8 cellular contexts compared by ENCODE assay signal in the genomic region with DNA sequence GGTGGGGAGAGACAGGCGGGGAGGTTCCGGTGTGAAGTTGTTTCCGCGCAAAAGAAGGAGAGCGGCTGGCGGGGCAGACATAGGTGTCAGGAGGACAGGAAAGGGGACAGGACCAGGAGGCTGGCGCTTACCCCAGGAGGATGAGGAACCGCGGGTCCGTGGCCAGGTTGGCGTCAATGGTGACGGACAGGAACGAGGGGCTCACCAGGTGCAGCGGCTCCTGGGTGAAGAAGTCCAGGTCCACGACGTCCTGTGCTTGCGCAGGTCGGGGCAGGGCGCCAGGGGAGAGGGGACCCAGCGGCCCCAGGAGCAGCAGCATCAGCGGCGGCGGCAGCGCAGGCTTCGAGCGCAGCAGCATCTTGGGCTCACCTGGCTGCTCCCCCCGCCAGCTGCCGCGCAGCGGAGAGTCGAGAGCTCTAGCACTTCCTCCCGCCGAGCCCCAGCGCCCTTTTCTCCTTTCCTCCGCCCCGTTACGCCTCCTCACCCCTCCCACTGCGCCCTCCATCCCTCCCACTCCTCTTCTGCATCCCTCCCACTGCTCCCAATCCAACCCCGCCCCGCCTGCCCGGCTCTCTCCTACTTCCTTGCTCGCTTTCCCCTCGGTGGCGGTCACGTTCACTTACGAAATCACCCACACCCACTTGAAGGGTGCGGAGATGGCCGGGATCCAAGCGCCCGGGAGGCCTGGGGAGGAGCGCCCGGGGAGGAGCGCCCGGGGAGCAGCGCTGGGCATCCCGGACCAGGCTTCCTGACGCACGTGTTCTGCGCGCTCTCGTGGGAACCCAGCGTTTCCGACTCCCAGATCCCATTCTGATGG. TPM values are rescaled to one million over a fixed set of nuclear protein-coding genes. Genes with fewer than 3 reads are reported as not detected.
DNase-seq lines count a peak whose midpoint lies in the region; TF ChIP-seq lines count a peak whose summit lies in the region.

A gene (minus strand): TSS at position 424 of the 817 bp plus-strand sequence. CDS start 66 bp downstream, at position 358.

- no peaks in the 10 kb centered on the region for H3K9me3 ChIP-seq in ES-I3 (ENCODE audit: control insufficient read depth, insufficient read depth, low read length)
- H3K9me3 ChIP-seq in adrenal gland (replicated peaks in 1 of 3) = no peaks in the 10 kb centered on the region
- H3K9me3 ChIP-seq in hepatocyte (ENCODE audit: low read depth) = no peaks in the 10 kb centered on the region

- H3K4me1 ChIP-seq in ES-I3 (ENCODE audit: insufficient read depth, low read length) (no peaks in the 10 kb centered on the region), adrenal gland (replicated peaks in 1 of 2) (peaks cover 0 to 15% of the 10 kb centered on the region in 2 donors), hepatocyte (ENCODE audit: insufficient read depth) (peaks cover 4% of the 10 kb centered on the region)

- TF ChIP-seq POLR2A in adrenal gland (IDR thresholded peaks at IDR 0.05) = peak in 1 of 2 donors; percentile 30

- WGBS in adrenal gland, 4 donors = 1 to 2% (median 2%) methylated on average over 34 to 63 of the region's 63 CpGs
- 2% methylated on average over 40 of the region's 63 CpGs for WGBS in hepatocyte (ENCODE audit: low lambda C conversion rate, missing lambda C conversion rate)

- H3K9ac ChIP-seq in ES-I3 (ENCODE audit: low read depth, low read length) = peak within 1 kb of the TSS; percentile 64

- no peaks in the 10 kb centered on the region for H3K79me2 ChIP-seq in hepatocyte

- TF ChIP-seq CTCF in HFF-Myc (IDR thresholded peaks at IDR 0.05; ENCODE audit: low read depth, low read length, missing control alignments) = no peak
- no peak for TF ChIP-seq CTCF in adrenal gland (IDR thresholded peaks at IDR 0.05)
- no peak for TF ChIP-seq CTCF in hepatocyte (IDR thresholded peaks at IDR 0.05; ENCODE audit: poor library complexity)
- TF ChIP-seq CTCF in retinal pigment epithelial cell (conservative IDR thresholded peaks at IDR 0.05; ENCODE audit: low read depth, low read length) = no peak

- intact Hi-C loops in adrenal gland (cut with DNase I) = no loop called here

- H3K27ac ChIP-seq in adrenal gland (no peak within 1 kb of the TSS), hepatocyte (no peak within 1 kb of the TSS)

- H3K36me3 ChIP-seq in ES-I3 (ENCODE audit: insufficient read depth, low read length) (no peaks in the 10 kb centered on the region), adrenal gland (replicated peaks in 1 of 2) (no peaks in the 10 kb centered on the region), hepatocyte (replicated peaks; ENCODE audit: insufficient read depth, low read depth) (no peaks in the 10 kb centered on the region)

- H3K9me2 ChIP-seq in hepatocyte (replicated peaks; ENCODE audit: insufficient read depth) = no peaks in the 10 kb centered on the region

- no peaks in the 10 kb centered on the region for H3K27me3 ChIP-seq in adrenal gland
- H3K27me3 ChIP-seq in hepatocyte = peaks cover 19% of the 10 kb centered on the region

- peak within 1 kb of the TSS; percentile 97 for H3K4me2 ChIP-seq in hepatocyte

- peak within 1 kb of the TSS; percentile 87 for H2AFZ ChIP-seq in hepatocyte

- DNase-seq in HFF-Myc (ENCODE audit: extremely low read depth, low read depth) (peak; percentile 47), NCI-H1092 (lab: John Stamatoyannopoulos, UW) (peak; percentile 53), SW480 (ENCODE audit: low spot score) (peak; percentile 59), adrenal gland (peak; percentile 73 to 85 (median 81)), hepatocyte (ENCODE audit: low spot score) (peak; percentile 74), retinal pigment epithelial cell (ENCODE audit: low read depth) (peak; percentile 10), cerebellum (ENCODE audit: low spot score) (no peak)

- H4K20me1 ChIP-seq in hepatocyte (ENCODE audit: insufficient read depth, poor library complexity, severe bottlenecking) = no peaks in the 10 kb centered on the region

- H3K4me3 ChIP-seq in HFF-Myc (replicated peaks; ENCODE audit: low read depth, low read length) (peak within 1 kb of the TSS; percentile 55), adrenal gland (peak within 1 kb of the TSS in 2 of 4 donors; percentile 34 to 62), hepatocyte (peak within 1 kb of the TSS; percentile 33), retinal pigment epithelial cell (ENCODE audit: low read length) (peak within 1 kb of the TSS; percentile 56)

RNA-seq across cellular contexts. Expression of the gene that starts here (rescaled TPM):
- total RNA-seq in adrenal gland (10 to 100 TPM in 1 of 8 donors, 1 to 10 TPM in 7; 2.1 to 12.3 (median 7.3) TPM), hepatocyte (1.7 and 3.7 TPM in 2 replicates), cerebellum (1.7 TPM)
- polyA plus RNA-seq in adrenal gland (1 to 10 TPM in 2 of 3 donors, under 1 TPM in 1; 0.64 to 2.6 (median 2.0) TPM), hepatocyte (3.8 and 8.0 TPM in 2 replicates)
